In genomic region chr1:20733361-20733975, GRCh38 we compare ENCODE assay signal across 8 cellular contexts. TPM values are rescaled to one million over a fixed set of nuclear protein-coding genes. Genes with fewer than 3 reads are reported as not detected.
DNase-seq lines count a peak whose midpoint lies in the region; ATAC-seq, FAIRE-seq and TF ChIP-seq lines count a peak whose summit lies in the region.

No MANE protein-coding gene starts in this region.

- H3K4me2 ChIP-seq in endothelial cell of umbilical vein (ENCODE audit: insufficient read depth, low read length), result peak overlapping the region; percentile 76

- H3K9me3 ChIP-seq in endothelial cell of umbilical vein (replicated peaks; ENCODE audit: control insufficient read depth, insufficient read depth, low read length), result no peaks in the 10 kb centered on the region

- peak; percentile 23 for DNase-seq in G401 (ENCODE audit: low spot score)
- peak; percentile 45 for DNase-seq in NCI-H69 (lab: John Stamatoyannopoulos, UW)
- DNase-seq in endothelial cell of umbilical vein (ENCODE audit: low read depth, low spot score), result no peak
- DNase-seq in retinal pigment epithelial cell (ENCODE audit: low read depth), result no peak
- no peak for DNase-seq in globus pallidus (ENCODE audit: low spot score)
- DNase-seq in NOMO-1 (lab: John Stamatoyannopoulos, UW; ENCODE audit: unreplicated experiment in 2 of 2), result no peak
- DNase-seq in NCI-H748 (lab: John Stamatoyannopoulos, UW; ENCODE audit: unreplicated experiment), result no peak

- POLR2A ChIA-PET in endothelial cell of umbilical vein (lab: Charles Lee), result interaction anchor here (1.1 kb wide), 1 partner anchor 53 kb away, joined by 4 read pairs; no protein-coding TSS in a partner anchor

- intact Hi-C loops in endothelial cell of umbilical vein (cut with micrococcal nuclease), result loop anchor here (1.0 kb wide), 1 partner anchor 37 kb away; no protein-coding TSS in a partner anchor

- peaks cover 0 to 5% of the 10 kb centered on the region in 2 experiments for H3K36me3 ChIP-seq in endothelial cell of umbilical vein (ENCODE audit: control insufficient read depth in 2 of 2, extremely low read depth in 1 of 2, insufficient read depth in 2 of 2, low read length in 2 of 2)

- no peak for FAIRE-seq in endothelial cell of umbilical vein (lab: Jason Lieb, UNC)

- in situ Hi-C loops in G401 (cut with HindIII; ENCODE audit: low sequenced_read_pairs), result no loop called here

- dilution Hi-C loops in endothelial cell of umbilical vein (cut with MboI; ENCODE audit: extremely low pct_ligation_motif_present, low sequenced_read_pairs), result no loop called here

- BruUV-seq in endothelial cell of umbilical vein (replicated peaks; lab: Mats Ljungman, UMichigan), result TSS peak; percentile 79

- H3K4me3 ChIP-seq in endothelial cell of umbilical vein (replicated peaks in 1 of 3; ENCODE audit: insufficient read depth in 1 of 3, low read depth in 1 of 3, low read length in 3 of 3), result no peak overlapping the region
- H3K4me3 ChIP-seq in retinal pigment epithelial cell (ENCODE audit: low read length), result peak overlapping the region; percentile 17

- peak overlapping the region; percentile 26 for H3K27ac ChIP-seq in endothelial cell of umbilical vein (ENCODE audit: insufficient read depth, low read depth, low read length)

- H3K27me3 ChIP-seq in endothelial cell of umbilical vein (ENCODE audit: control insufficient read depth in 2 of 2, insufficient read depth in 2 of 2, low read length in 2 of 2), result peaks cover 7 to 16% of the 10 kb centered on the region in 2 experiments

- no peaks in the 10 kb centered on the region for H3K9me1 ChIP-seq in endothelial cell of umbilical vein (replicated peaks; ENCODE audit: control insufficient read depth, extremely low read depth, insufficient read depth, low read length)

- no peak for ATAC-seq in HG03039 (IDR thresholded peaks at IDR 0.05; ENCODE audit: unreplicated experiment)

- no peak for TF ChIP-seq POLR2A in endothelial cell of umbilical vein (IDR thresholded peaks at IDR 0.05; ENCODE audit: low read depth, low read length)

- H2AFZ ChIP-seq in endothelial cell of umbilical vein (ENCODE audit: low read depth, low read length), result no peak overlapping the region

- H4K20me1 ChIP-seq in endothelial cell of umbilical vein (replicated peaks; ENCODE audit: control insufficient read depth, extremely low read depth, insufficient read depth, low read length), result no peaks in the 10 kb centered on the region

- no peaks in the 10 kb centered on the region for H3K79me2 ChIP-seq in endothelial cell of umbilical vein (ENCODE audit: control insufficient read depth, insufficient read depth, low read length)

- H3K4me1 ChIP-seq in endothelial cell of umbilical vein (ENCODE audit: control insufficient read depth, extremely low read depth, insufficient read depth, low read length), result peaks cover 14% of the 10 kb centered on the region

- TF ChIP-seq CTCF in endothelial cell of umbilical vein (IDR thresholded peaks at IDR 0.05; ENCODE audit: extremely low read depth in 1 of 2, insufficient read depth in 1 of 2, low read depth in 1 of 2, low read length in 2 of 2) (no peak), retinal pigment epithelial cell (conservative IDR thresholded peaks at IDR 0.05; ENCODE audit: low read depth, low read length) (no peak)

- CTCF ChIA-PET in endothelial cell of umbilical vein (lab: Charles Lee), result interaction anchor here (1.0 to 2.5 kb wide), 7 partner anchors 15 to 462 kb away, joined by 4 to 18 read pairs (median 6); partner anchors contain the start of gene KIF17

- peak overlapping the region; percentile 17 for H3K9ac ChIP-seq in endothelial cell of umbilical vein (replicated peaks; ENCODE audit: extremely low read depth, insufficient read depth, low read length)

TF ChIP-seq in endothelial cell of umbilical vein, 7 proteins besides CTCF, POLR2A, EP300 and RAD21:
- TF ChIP-seq EZH2 (IDR thresholded peaks at IDR 0.05; ENCODE audit: borderline replicate concordance, low read depth, low read length, severe bottlenecking), result no peak
- no peak for TF ChIP-seq POLR2AphosphoS5 (IDR thresholded peaks at IDR 0.05; ENCODE audit: insufficient read depth, low read depth, low read length)
- TF ChIP-seq JUN (IDR thresholded peaks at IDR 0.05; ENCODE audit: borderline replicate concordance, insufficient read depth, insufficient read length, low read depth), result no peak
- TF ChIP-seq MAX (IDR thresholded peaks at IDR 0.05; ENCODE audit: insufficient read depth, insufficient read length), result no peak
- no peak for TF ChIP-seq MYC (IDR thresholded peaks at IDR 0.05; ENCODE audit: low read depth, low read length)
- no peak for TF ChIP-seq FOS (IDR thresholded peaks at IDR 0.05; ENCODE audit: borderline replicate concordance, insufficient read depth, low read length)
- TF ChIP-seq GATA2 (IDR thresholded peaks at IDR 0.05; ENCODE audit: insufficient read depth, insufficient read length, low read depth, low read length), result no peak
TF ChIP-seq in endothelial cell of umbilical vein: peak in this region for 0.

RNA-seq across cellular contexts. Expression of gene SH2D5, which starts 1.0 kb away (rescaled TPM):
- total RNA-seq in G401 (2014; rRNA removed; shearing (Covaris generic)), result 37.6 and 44.9 TPM in 2 replicates
- 1.0 and 2.4 TPM in 2 replicates for total RNA-seq in endothelial cell of umbilical vein
- polyA plus RNA-seq in endothelial cell of umbilical vein, result 0.18 and 0.23 TPM in 2 replicates
- 0.13 and 0.17 TPM in 2 replicates for polyA plus RNA-seq in endothelial cell of umbilical vein (2011; cell fraction: cytosol; rRNA removed)
- 0.97 and 1.4 TPM in 2 replicates for polyA plus RNA-seq in endothelial cell of umbilical vein (2011; cell fraction: nucleus; rRNA removed)
- 0.59 and 0.84 TPM in 2 replicates for polyA plus RNA-seq in endothelial cell of umbilical vein (2012)
- polyA minus RNA-seq in endothelial cell of umbilical vein, result 0.22 and 0.28 TPM in 2 replicates
- polyA minus RNA-seq in endothelial cell of umbilical vein (2011; cell fraction: cytosol; rRNA and poly(A)+ RNA removed), result not detected
- 0.34 and 0.72 TPM in 2 replicates for polyA minus RNA-seq in endothelial cell of umbilical vein (2011; cell fraction: nucleus; rRNA and poly(A)+ RNA removed)

RNA-seq across cellular contexts. Expression of gene KIF17, which starts 15.7 kb away (rescaled TPM):
- total RNA-seq in G401 (2014; rRNA removed; shearing (Covaris generic)), result 0.43 and 1.4 TPM in 2 replicates
- 0.72 and 1.5 TPM in 2 replicates for total RNA-seq in endothelial cell of umbilical vein
- 1.1 and 1.3 TPM in 2 replicates for polyA plus RNA-seq in endothelial cell of umbilical vein
- polyA plus RNA-seq in endothelial cell of umbilical vein (2011; cell fraction: cytosol; rRNA removed), result 0.62 and 0.85 TPM in 2 replicates
- polyA plus RNA-seq in endothelial cell of umbilical vein (2011; cell fraction: nucleus; rRNA removed), result 0.42 and 0.45 TPM in 2 replicates
- polyA plus RNA-seq in endothelial cell of umbilical vein (2012), result 0.15 and 0.31 TPM in 2 replicates
- polyA minus RNA-seq in endothelial cell of umbilical vein, result 0.17 and 0.24 TPM in 2 replicates
- polyA minus RNA-seq in endothelial cell of umbilical vein (2011; cell fraction: cytosol; rRNA and poly(A)+ RNA removed), result not detected
- not detected in 2 replicates for polyA minus RNA-seq in endothelial cell of umbilical vein (2011; cell fraction: nucleus; rRNA and poly(A)+ RNA removed)

RNA-seq across cellular contexts. Expression of gene HP1BP3, which starts 53.6 kb away (rescaled TPM):
- 194 and 276 TPM in 2 replicates for total RNA-seq in G401 (2014; rRNA removed; shearing (Covaris generic))
- 228 and 231 TPM in 2 replicates for total RNA-seq in endothelial cell of umbilical vein
- 78.1 and 87.2 TPM in 2 replicates for polyA plus RNA-seq in endothelial cell of umbilical vein
- polyA plus RNA-seq in endothelial cell of umbilical vein (2011; cell fraction: cytosol; rRNA removed), result 129 and 133 TPM in 2 replicates
- 234 and 329 TPM in 2 replicates for polyA plus RNA-seq in endothelial cell of umbilical vein (2011; cell fraction: nucleus; rRNA removed)
- polyA plus RNA-seq in endothelial cell of umbilical vein (2012), result 98.7 and 131 TPM in 2 replicates
- 78.1 and 84.7 TPM in 2 replicates for polyA minus RNA-seq in endothelial cell of umbilical vein
- polyA minus RNA-seq in endothelial cell of umbilical vein (2011; cell fraction: cytosol; rRNA and poly(A)+ RNA removed), result 105 TPM
- 86.3 and 131 TPM in 2 replicates for polyA minus RNA-seq in endothelial cell of umbilical vein (2011; cell fraction: nucleus; rRNA and poly(A)+ RNA removed)

Comparison
In these comparisons a context has a peak if more than half of its experiments do, and no peak if none do; other contexts are left out.
1. DNase-seq: peak in G401 (single experiment) and NCI-H69 (single experiment); none in endothelial cell of umbilical vein (single experiment), retinal pigment epithelial cell (single experiment), globus pallidus (single experiment), NOMO-1 (0 of 2) and NCI-H748 (single experiment).
2. RNA of gene SH2D5, which starts 1.0 kb away (total RNA-seq): 37.6 to 44.9 TPM in G401; 1.0 to 2.4 TPM in endothelial cell of umbilical vein; every median in the first group is over 10 times any median in the second.